28 cellular contexts compared by ENCODE assay signal in genomic region chr4:73894021-73894420, GRCh38. TPM values are rescaled to one million over a fixed set of nuclear protein-coding genes. Genes with fewer than 3 reads are reported as not detected.
"Had no signal": no experiment of that assay in that cellular context is flagged by ENCODE, and none has a peak within 500 bp of the region (broad histone marks: within the 10 kb centered on the region; RNA-seq: fewer than 3 reads in every experiment).

No MANE protein-coding gene starts in this region.

- H3K27ac ChIP-seq: colonic mucosa, dorsolateral prefrontal cortex, neural progenitor cell, right atrium auricular region, thoracic aorta had no signal

- H3K27me3 ChIP-seq: colonic mucosa, neural progenitor cell, right atrium auricular region had no signal

- H3K36me3 ChIP-seq: colonic mucosa, neural progenitor cell, right atrium auricular region, thoracic aorta had no signal

- DNase-seq: activated CD4-positive, alpha-beta T cell treated with anti-CD3 and anti-CD28 coated beads for 1 hour; activated CD4-positive, alpha-beta T cell treated with anti-CD3 and anti-CD28 coated beads, Interleukin-2, amount 50 U/mL, for 1 hour; activated CD8-positive, alpha-beta T cell treated with anti-CD3 and anti-CD28 coated beads, Interleukin-2, amount 10 ng/mL, durations not matched to agents 7 days and 5 days; activated gamma-delta T cell; activated naive CD4-positive, alpha-beta T cell treated with anti-CD3 and anti-CD28 coated beads, Interleukin-2, amount 50 U/mL, for 16 hours; activated naive CD8-positive, alpha-beta T cell treated with anti-CD3 and anti-CD28 coated beads, Interleukin-2, amount 50 U/mL, for 24 hours; aorta; caudate nucleus; colonic mucosa; dorsolateral prefrontal cortex; effector memory CD8-positive, alpha-beta T cell; kidney; naive thymus-derived CD8-positive, alpha-beta T cell; stimulated activated CD4-positive, alpha-beta T cell treated with anti-CD3 and anti-CD28 coated beads, Interleukin-4, amount 100 ng/mL, for 24 hours; stimulated activated naive CD4-positive, alpha-beta T cell treated with Interleukin-2 at 50 U/mL for 16 hours had no signal

- H3K9me3 ChIP-seq: colonic mucosa, right atrium auricular region, thoracic aorta had no signal

- H3K4me2 ChIP-seq: neural progenitor cell had no signal

- H3K4me1 ChIP-seq: colonic mucosa, neural progenitor cell, right atrium auricular region had no signal

- ATAC-seq: activated CD8-positive, alpha-beta T cell treated with anti-CD3 and anti-CD28 coated beads, Interleukin-2, amount 10 ng/mL, durations not matched to agents 7 days and 5 days; activated naive CD8-positive, alpha-beta T cell treated with anti-CD3 and anti-CD28 coated beads, Interleukin-2, amount 50 U/mL, for 24 hours; effector memory CD8-positive, alpha-beta T cell; esophagus mucosa; left lobe of liver; naive thymus-derived CD8-positive, alpha-beta T cell had no signal

- H3K9ac ChIP-seq: neural progenitor cell had no signal

- H3K4me3 ChIP-seq: colonic mucosa, dorsolateral prefrontal cortex, lung, neural progenitor cell, right atrium auricular region, thoracic aorta had no signal

- FAIRE-seq: endothelial cell of umbilical vein, kidney had no signal

- H2AFZ ChIP-seq: neural progenitor cell had no signal

RNA-seq across cellular contexts. Expression of gene CXCL1, which starts 24.8 kb away (rescaled TPM):
- total RNA-seq: activated CD8-positive, alpha-beta T cell treated with anti-CD3 and anti-CD28 coated beads, Interleukin-2, amount 10 ng/mL, durations not matched to agents 7 days and 5 days; activated T-helper 1 cell treated with anti-CD3 and anti-CD28 coated beads, Interleukin-12 subunit alpha, Interleukin-12 subunit beta, Interleukin-2, Interleukin-4 antibody, amounts not matched to agents 30 ng/mL and 10 ng/mL and 1 ng/mL, durations not matched to agents 14 hours and 24 hours and 36 hours; naive thymus-derived CD8-positive, alpha-beta T cell had no signal
- polyA plus RNA-seq: naive thymus-derived CD8-positive, alpha-beta T cell had no signal

RNA-seq across cellular contexts. Expression of gene PF4V1, which starts 40.9 kb away (rescaled TPM):
- total RNA-seq: activated CD8-positive, alpha-beta T cell treated with anti-CD3 and anti-CD28 coated beads, Interleukin-2, amount 10 ng/mL, durations not matched to agents 7 days and 5 days; activated T-helper 1 cell treated with anti-CD3 and anti-CD28 coated beads, Interleukin-12 subunit alpha, Interleukin-12 subunit beta, Interleukin-2, Interleukin-4 antibody, amounts not matched to agents 30 ng/mL and 10 ng/mL and 1 ng/mL, durations not matched to agents 14 hours and 24 hours and 36 hours; colonic mucosa; dorsolateral prefrontal cortex; endothelial cell of umbilical vein; esophagus mucosa; fibroblast of villous mesenchyme; glomerular endothelial cell; left lobe of liver; lung; mesothelial cell of epicardium; naive thymus-derived CD8-positive, alpha-beta T cell; omental fat pad; posterior vena cava; right atrium auricular region; thoracic aorta had no signal
- polyA plus RNA-seq: aorta; endothelial cell of umbilical vein; naive thymus-derived CD8-positive, alpha-beta T cell had no signal

RNA-seq across cellular contexts. Expression of gene CXCL6, which starts 57.5 kb away (rescaled TPM):
- total RNA-seq: activated CD8-positive, alpha-beta T cell treated with anti-CD3 and anti-CD28 coated beads, Interleukin-2, amount 10 ng/mL, durations not matched to agents 7 days and 5 days; activated T-helper 1 cell treated with anti-CD3 and anti-CD28 coated beads, Interleukin-12 subunit alpha, Interleukin-12 subunit beta, Interleukin-2, Interleukin-4 antibody, amounts not matched to agents 30 ng/mL and 10 ng/mL and 1 ng/mL, durations not matched to agents 14 hours and 24 hours and 36 hours; naive thymus-derived CD8-positive, alpha-beta T cell; posterior vena cava; thoracic aorta had no signal
- polyA plus RNA-seq: aorta; naive thymus-derived CD8-positive, alpha-beta T cell had no signal
